13 cellular contexts compared by ENCODE assay signal in the genomic region with DNA sequence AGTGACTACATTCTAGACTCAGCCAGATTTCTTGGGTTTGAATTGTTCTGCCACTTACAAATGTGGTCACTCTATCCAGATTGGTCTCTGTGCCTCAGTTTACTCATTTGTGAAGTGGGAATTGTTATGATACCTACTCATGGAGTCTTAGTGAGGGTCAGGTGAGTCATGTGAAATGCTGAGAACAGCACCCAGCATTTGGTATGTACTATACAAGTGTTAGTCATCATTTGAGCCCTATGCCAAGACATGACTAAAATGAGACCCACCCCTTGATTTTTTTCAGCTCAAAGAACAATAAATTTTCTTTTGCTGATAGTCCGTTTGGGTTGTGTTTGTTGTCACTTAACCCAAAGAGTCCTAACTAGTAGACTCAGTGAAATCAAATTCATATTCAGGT.
A peak's percentile ranks its signal among the peaks of the same experiment; 100 is the strongest.
DNase-seq lines count a peak whose midpoint lies in the region; ATAC-seq and TF ChIP-seq lines count a peak whose summit lies in the region.
"Had no signal": no experiment of that assay in that cellular context is flagged by ENCODE, and none has a peak within 500 bp of the region (broad histone marks: within the 10 kb centered on the region; RNA-seq: fewer than 3 reads in every experiment).

No MANE protein-coding gene starts in this region.

- intact Hi-C loops in activated CD4-positive, alpha-beta memory T cell treated with anti-CD3 and anti-CD28 coated beads for 36 hours (cut with micrococcal nuclease), result no loop called here

- H3K9me3 Mint-ChIP-seq in chondrocyte (ENCODE audit: low read depth), result no peaks in the 10 kb centered on the region
- H3K9me3 Mint-ChIP-seq in activated CD4-positive, alpha-beta memory T cell treated with anti-CD3 and anti-CD28 coated beads for 36 hours, result no peaks in the 10 kb centered on the region
- H3K9me3 Mint-ChIP-seq: immature natural killer cell, neural progenitor cell had no signal

- peaks cover 26% of the 10 kb centered on the region for H3K4me1 Mint-ChIP-seq in chondrocyte (ENCODE audit: low read depth)
- peaks cover 29% of the 10 kb centered on the region for H3K4me1 Mint-ChIP-seq in activated CD4-positive, alpha-beta memory T cell treated with anti-CD3 and anti-CD28 coated beads for 36 hours (ENCODE audit: low read depth)

- no peak for ATAC-seq in HG03095 (IDR thresholded peaks at IDR 0.05; ENCODE audit: unreplicated experiment)

- peak; percentile 21 for DNase-seq in DMS53 treated with DMSO at 0.1 percent for 48 hours (lab: John Stamatoyannopoulos, UW; ENCODE audit: unreplicated experiment)
- peak; percentile 92 for DNase-seq in LHCN-M2 (ENCODE audit: low read depth)
- DNase-seq in chondrocyte (ENCODE audit: low spot score), result no peak
- DNase-seq in non-pigmented ciliary epithelial cell (ENCODE audit: low read depth), result peak; percentile 60
- DNase-seq in DMS153 (lab: John Stamatoyannopoulos, UW), result no peak
- DNase-seq in activated CD4-positive, alpha-beta memory T cell treated with anti-CD3 and anti-CD28 coated beads for 36 hours, result no peak
- DNase-seq in COLO668 (lab: John Stamatoyannopoulos, UW; ENCODE audit: unreplicated experiment), result no peak
- DNase-seq: DMS79 treated with DMSO at 0.1 percent for 48 hours; immature natural killer cell; NCI-H1105 treated with DMSO at 0.1 percent for 48 hours; stimulated activated CD4-positive, alpha-beta T cell treated with anti-CD3 and anti-CD28 coated beads, Interleukin-4, amount 100 ng/mL, for 1 hour had no signal

- no peak overlapping the region for H3K4me3 Mint-ChIP-seq in chondrocyte (ENCODE audit: unreplicated experiment)
- no peak overlapping the region for H3K4me3 Mint-ChIP-seq in activated CD4-positive, alpha-beta memory T cell treated with anti-CD3 and anti-CD28 coated beads for 36 hours
- H3K4me3 Mint-ChIP-seq: immature natural killer cell, neural progenitor cell had no signal

- no peak for TF ChIP-seq CTCF in chondrocyte (IDR thresholded peaks at IDR 0.05)

- peak overlapping the region; percentile 37 for H3K27ac Mint-ChIP-seq in chondrocyte (ENCODE audit: unreplicated experiment)
- H3K27ac Mint-ChIP-seq in activated CD4-positive, alpha-beta memory T cell treated with anti-CD3 and anti-CD28 coated beads for 36 hours, result no peak overlapping the region
- H3K27ac Mint-ChIP-seq: neural progenitor cell had no signal

- CTCF ChIA-PET in activated CD4-positive, alpha-beta memory T cell treated with anti-CD3 and anti-CD28 coated beads for 36 hours (lab: Charles Lee), result interaction anchor here (1.4 kb wide), 1 partner anchor 13 kb away, joined by 4 read pairs; no protein-coding TSS in a partner anchor

- POLR2A ChIA-PET in activated CD4-positive, alpha-beta memory T cell treated with anti-CD3 and anti-CD28 coated beads for 36 hours (lab: Charles Lee), result no interaction called here

- H3K27me3 Mint-ChIP-seq in chondrocyte (ENCODE audit: low read depth), result peaks cover 3% of the 10 kb centered on the region
- peaks cover 11% of the 10 kb centered on the region for H3K27me3 Mint-ChIP-seq in activated CD4-positive, alpha-beta memory T cell treated with anti-CD3 and anti-CD28 coated beads for 36 hours

- no peaks in the 10 kb centered on the region for H3K36me3 Mint-ChIP-seq in chondrocyte (ENCODE audit: low read depth)
- H3K36me3 Mint-ChIP-seq in activated CD4-positive, alpha-beta memory T cell treated with anti-CD3 and anti-CD28 coated beads for 36 hours, result no peaks in the 10 kb centered on the region
- H3K36me3 Mint-ChIP-seq: neural progenitor cell had no signal

Comparison
In these comparisons a context has a peak if more than half of its experiments do, and no peak if none do; other contexts are left out.
1. DNase-seq: peak in DMS53 treated with DMSO at 0.1 percent for 48 hours (single experiment), LHCN-M2 (single experiment) and non-pigmented ciliary epithelial cell (single experiment); none in chondrocyte (single experiment), DMS153 (single experiment), activated CD4-positive, alpha-beta memory T cell treated with anti-CD3 and anti-CD28 coated beads for 36 hours (single experiment) and COLO668 (single experiment).